Comparison of ENCODE assay signal across 18 cellular contexts in the genomic region with DNA sequence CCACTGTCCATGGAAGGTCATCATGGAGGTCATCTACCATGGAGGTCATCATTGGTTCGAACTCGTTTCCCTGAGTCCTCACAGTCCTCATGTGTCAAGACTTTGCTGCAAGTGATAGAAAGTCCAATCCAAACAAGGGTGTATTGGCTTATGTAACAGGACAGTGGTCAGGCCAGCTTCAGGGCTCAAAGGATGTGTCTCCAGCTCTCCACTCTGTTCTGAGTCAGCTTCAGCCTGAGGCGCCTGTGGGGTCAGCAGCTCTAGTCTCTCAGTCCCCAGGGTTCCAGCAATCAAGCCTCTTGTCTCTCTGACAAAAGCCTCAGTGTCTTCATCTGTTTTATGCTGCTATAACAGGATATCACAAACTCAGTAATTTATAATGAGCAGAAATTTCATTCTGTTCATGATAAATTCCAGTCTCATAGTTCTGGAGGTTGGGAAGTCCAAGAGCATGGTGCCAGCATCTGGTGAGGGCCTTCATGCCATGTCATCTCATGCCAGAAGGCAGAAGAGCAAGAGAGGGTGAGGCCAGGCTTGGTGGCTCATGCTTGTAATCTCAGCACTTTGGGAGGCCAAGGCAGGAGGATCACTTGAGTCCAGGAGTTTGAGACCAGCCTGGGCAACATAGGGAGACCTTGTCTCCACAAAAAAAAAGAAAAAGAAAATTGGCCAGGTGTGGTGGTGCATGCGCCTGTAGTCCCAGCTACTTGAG. TPM values are rescaled to one million over a fixed set of nuclear protein-coding genes. Genes with fewer than 3 reads are reported as not detected.
A peak's percentile ranks its signal among the peaks of the same experiment; 100 is the strongest.
DNase-seq lines count a peak whose midpoint lies in the region; ATAC-seq and TF ChIP-seq lines count a peak whose summit lies in the region.
"Had no signal": no experiment of that assay in that cellular context is flagged by ENCODE, and none has a peak within 500 bp of the region (broad histone marks: within the 10 kb centered on the region; RNA-seq: fewer than 3 reads in every experiment).

No MANE protein-coding gene starts in this region.

- no peak for ATAC-seq in omental fat pad (ENCODE audit: low FRiP score)
- ATAC-seq: foreskin keratinocyte, GM12878 had no signal

- H3K4me3 ChIP-seq in cardiac fibroblast (replicated peaks in 1 of 2; ENCODE audit: low read depth in 2 of 2, low read length in 2 of 2) = no peak overlapping the region
- no peak overlapping the region for H3K4me3 ChIP-seq in tibial nerve
- H3K4me3 ChIP-seq: colonic mucosa, GM12878 had no signal

- TF ChIP-seq EP300 in tibial nerve (IDR thresholded peaks at IDR 0.05) = no peak

- POLR2A ChIA-PET in activated CD4-positive, alpha-beta memory T cell treated with anti-CD3 and anti-CD28 coated beads, Interleukin-2, amount 10 ng/mL, durations not matched to agents 7 days and 5 days (lab: Charles Lee) = no interaction called here
- POLR2A ChIA-PET in activated CD4-positive, alpha-beta memory T cell treated with anti-CD3 and anti-CD28 coated beads for 36 hours (lab: Charles Lee) = no interaction called here

- no peak for DNase-seq in activated CD4-positive, alpha-beta memory T cell treated with anti-CD3 and anti-CD28 coated beads, Interleukin-2, amount 10 ng/mL, durations not matched to agents 7 days and 5 days
- DNase-seq in activated CD4-positive, alpha-beta memory T cell treated with anti-CD3 and anti-CD28 coated beads for 36 hours = no peak
- DNase-seq in cardiac fibroblast (ENCODE audit: low read depth in 2 of 2) (peak; percentile 14 to 42), tibial nerve (ENCODE audit: low spot score in 2 of 2) (no peak), pons (ENCODE audit: low spot score) (no peak), NCI-H2196 treated with DMSO at 0.1 percent for 48 hours (lab: John Stamatoyannopoulos, UW; ENCODE audit: unreplicated experiment) (no peak), omental fat pad (ENCODE audit: low spot score) (no peak)
- DNase-seq: activated CD4-positive, alpha-beta T cell treated with anti-CD3 and anti-CD28 coated beads for 4 hours; activated gamma-delta T cell treated with Interleukin-2 at 50 U/mL for 16 hours; DMS153; foreskin keratinocyte had no signal

- no peak for TF ChIP-seq CTCF in cardiac fibroblast (IDR thresholded peaks at IDR 0.05; ENCODE audit: low read depth, low read length)
- TF ChIP-seq CTCF in tibial nerve (IDR thresholded peaks at IDR 0.05) = no peak
- TF ChIP-seq CTCF in omental fat pad (IDR thresholded peaks at IDR 0.05) = no peak

- TF ChIP-seq POLR2A in tibial nerve (IDR thresholded peaks at IDR 0.05) = no peak

- no peaks in the 10 kb centered on the region for H3K27me3 ChIP-seq in layer of hippocampus (ENCODE audit: control insufficient read depth, insufficient read depth, low read length)
- no peaks in the 10 kb centered on the region for H3K27me3 ChIP-seq in tibial nerve
- H3K27me3 ChIP-seq: colonic mucosa had no signal

- 50 to 70% methylated on average over 4 of the region's 4 CpGs for WGBS in tibial nerve, 2 donors

- CTCF ChIA-PET in activated CD4-positive, alpha-beta memory T cell treated with anti-CD3 and anti-CD28 coated beads, Interleukin-2, amount 10 ng/mL, durations not matched to agents 7 days and 5 days (lab: Charles Lee) = no interaction called here
- CTCF ChIA-PET in activated CD4-positive, alpha-beta memory T cell treated with anti-CD3 and anti-CD28 coated beads for 36 hours (lab: Charles Lee) = no interaction called here

- H3K36me3 ChIP-seq in tibial nerve = peaks cover 0 to 30% (median under 1%) of the 10 kb centered on the region in 3 donors
- H3K36me3 ChIP-seq: colonic mucosa had no signal

- peak overlapping the region; percentile 24 for H3K27ac ChIP-seq in layer of hippocampus (ENCODE audit: low read depth, low read length)
- H3K27ac ChIP-seq in tibial nerve = peak overlapping the region; percentile 47 to 85 (median 78)
- H3K27ac ChIP-seq: colonic mucosa, foreskin keratinocyte, HL-60 had no signal

- H3K27me3 Mint-ChIP-seq in activated CD4-positive, alpha-beta memory T cell treated with anti-CD3 and anti-CD28 coated beads, Interleukin-2, amount 10 ng/mL, durations not matched to agents 7 days and 5 days = peaks cover 9% of the 10 kb centered on the region
- peaks cover 7% of the 10 kb centered on the region for H3K27me3 Mint-ChIP-seq in activated CD4-positive, alpha-beta memory T cell treated with anti-CD3 and anti-CD28 coated beads for 36 hours

- intact Hi-C loops in activated CD4-positive, alpha-beta memory T cell treated with anti-CD3 and anti-CD28 coated beads for 36 hours (cut with micrococcal nuclease) = no loop called here

- peak overlapping the region; percentile 35 for H3K27ac Mint-ChIP-seq in activated CD4-positive, alpha-beta memory T cell treated with anti-CD3 and anti-CD28 coated beads, Interleukin-2, amount 10 ng/mL, durations not matched to agents 7 days and 5 days
- H3K27ac Mint-ChIP-seq in activated CD4-positive, alpha-beta memory T cell treated with anti-CD3 and anti-CD28 coated beads for 36 hours = no peak overlapping the region
- H3K27ac Mint-ChIP-seq: natural killer cell treated with Interleukin-12 subunit alpha and Interleukin-12 subunit beta and Interleukin-15 and Interleukin-18, amount 100 ng/mL, for 72 hours had no signal

- H3K9me3 Mint-ChIP-seq in activated CD4-positive, alpha-beta memory T cell treated with anti-CD3 and anti-CD28 coated beads, Interleukin-2, amount 10 ng/mL, durations not matched to agents 7 days and 5 days = peaks cover 2% of the 10 kb centered on the region
- H3K9me3 Mint-ChIP-seq in activated CD4-positive, alpha-beta memory T cell treated with anti-CD3 and anti-CD28 coated beads for 36 hours = no peaks in the 10 kb centered on the region
- H3K9me3 Mint-ChIP-seq: natural killer cell treated with Interleukin-12 subunit alpha and Interleukin-12 subunit beta and Interleukin-15 and Interleukin-18, amount 100 ng/mL, for 72 hours had no signal

- no peak overlapping the region for H3K4me3 Mint-ChIP-seq in activated CD4-positive, alpha-beta memory T cell treated with anti-CD3 and anti-CD28 coated beads, Interleukin-2, amount 10 ng/mL, durations not matched to agents 7 days and 5 days
- H3K4me3 Mint-ChIP-seq in activated CD4-positive, alpha-beta memory T cell treated with anti-CD3 and anti-CD28 coated beads for 36 hours = no peak overlapping the region
- H3K4me3 Mint-ChIP-seq: natural killer cell treated with Interleukin-12 subunit alpha and Interleukin-12 subunit beta and Interleukin-15 and Interleukin-18, amount 100 ng/mL, for 72 hours had no signal

- H3K9me3 ChIP-seq in tibial nerve = no peaks in the 10 kb centered on the region
- H3K9me3 ChIP-seq: colonic mucosa had no signal

- H3K4me1 ChIP-seq in tibial nerve = peaks cover 3 to 40% (median 18%) of the 10 kb centered on the region in 4 donors
- H3K4me1 ChIP-seq: colonic mucosa, foreskin keratinocyte had no signal

- peaks cover 42% of the 10 kb centered on the region for H3K4me1 Mint-ChIP-seq in activated CD4-positive, alpha-beta memory T cell treated with anti-CD3 and anti-CD28 coated beads, Interleukin-2, amount 10 ng/mL, durations not matched to agents 7 days and 5 days
- peaks cover 19% of the 10 kb centered on the region for H3K4me1 Mint-ChIP-seq in activated CD4-positive, alpha-beta memory T cell treated with anti-CD3 and anti-CD28 coated beads for 36 hours (ENCODE audit: low read depth)

- peaks cover 21% of the 10 kb centered on the region for H3K36me3 Mint-ChIP-seq in activated CD4-positive, alpha-beta memory T cell treated with anti-CD3 and anti-CD28 coated beads, Interleukin-2, amount 10 ng/mL, durations not matched to agents 7 days and 5 days (ENCODE audit: low read depth)
- H3K36me3 Mint-ChIP-seq in activated CD4-positive, alpha-beta memory T cell treated with anti-CD3 and anti-CD28 coated beads for 36 hours = peaks cover 5% of the 10 kb centered on the region
- H3K36me3 Mint-ChIP-seq: natural killer cell treated with Interleukin-12 subunit alpha and Interleukin-12 subunit beta and Interleukin-15 and Interleukin-18, amount 100 ng/mL, for 72 hours had no signal

RNA-seq across cellular contexts. Expression of a gene that starts 19.5 kb away (rescaled TPM):
- not detected for total RNA-seq in activated CD4-positive, alpha-beta memory T cell treated with anti-CD3 and anti-CD28 coated beads, Interleukin-2, amount 10 ng/mL, durations not matched to agents 7 days and 5 days
- not detected for total RNA-seq in activated CD4-positive, alpha-beta memory T cell treated with anti-CD3 and anti-CD28 coated beads for 36 hours
- total RNA-seq in tibial nerve (under 1 TPM in 2 of 4 donors, not detected in 2; 0.42 to 0.66 TPM), omental fat pad (not detected)
- total RNA-seq: colonic mucosa; foreskin keratinocyte; GM12878; natural killer cell treated with Interleukin-12 subunit alpha and Interleukin-12 subunit beta and Interleukin-15 and Interleukin-18, amount 100 ng/mL, for 72 hours; skeletal muscle tissue; temporal lobe had no signal

RNA-seq across cellular contexts. Expression of a gene that starts 45.1 kb away (rescaled TPM):
- 10 to 100 TPM; 18.1 to 18.7 TPM for total RNA-seq in activated CD4-positive, alpha-beta memory T cell treated with anti-CD3 and anti-CD28 coated beads, Interleukin-2, amount 10 ng/mL, durations not matched to agents 7 days and 5 days
- 10 to 100 TPM in 1 of 2 experiments, 1 to 10 TPM in 1; 8.7 to 12.9 TPM for total RNA-seq in activated CD4-positive, alpha-beta memory T cell treated with anti-CD3 and anti-CD28 coated beads for 36 hours
- 10 to 100 TPM; 14.7 to 21.8 (median 17.3) TPM for total RNA-seq in tibial nerve
- total RNA-seq in omental fat pad = 10 to 100 TPM; 10.4 to 13.9 (median 11.2) TPM

Comparison
In these comparisons a context has a peak if more than half of its experiments do, and no peak if none do; other contexts are left out.
1. DNase-seq: peak in cardiac fibroblast (2 of 2); none in activated CD4-positive, alpha-beta memory T cell treated with anti-CD3 and anti-CD28 coated beads, Interleukin-2, amount 10 ng/mL, durations not matched to agents 7 days and 5 days (single experiment), activated CD4-positive, alpha-beta memory T cell treated with anti-CD3 and anti-CD28 coated beads for 36 hours (single experiment), tibial nerve (0 of 2), pons (single experiment), NCI-H2196 treated with DMSO at 0.1 percent for 48 hours (single experiment) and omental fat pad (single experiment).